In the genomic region with DNA sequence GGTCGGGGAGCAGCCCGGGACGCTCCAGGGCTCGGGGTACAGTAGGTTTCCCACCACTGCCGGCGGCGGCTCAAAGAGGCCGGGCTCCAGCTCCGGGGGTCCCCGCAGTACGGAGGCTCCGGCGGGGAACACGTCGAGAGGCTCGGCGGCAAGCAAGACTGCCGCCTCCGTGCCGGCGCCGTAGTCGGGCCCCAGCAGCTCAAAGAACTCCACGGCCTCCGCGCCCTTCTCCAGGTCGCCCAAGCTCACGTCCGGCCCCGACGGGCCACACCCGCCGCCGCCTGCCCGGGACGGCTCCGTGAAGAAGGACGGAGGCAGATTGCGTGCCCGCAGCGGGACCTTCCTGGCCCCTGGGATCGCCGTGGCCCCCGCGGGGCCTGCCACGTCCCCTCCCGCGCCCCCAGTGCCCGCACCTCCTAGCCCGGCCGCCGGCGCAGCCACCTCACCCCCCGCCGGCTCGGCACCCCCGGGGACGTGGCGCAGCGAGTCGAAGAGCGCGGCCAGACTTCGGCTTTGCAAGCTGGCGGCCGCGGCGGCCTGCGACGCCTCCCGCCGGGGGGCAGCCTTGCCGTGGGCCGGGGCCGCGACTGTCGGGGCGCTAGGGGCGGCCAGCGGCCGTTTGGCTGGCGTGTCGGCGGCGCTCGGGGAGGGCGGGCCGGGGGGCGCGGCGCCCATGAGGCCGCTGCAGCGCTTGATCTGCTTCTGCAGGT, we compare ENCODE assay signal across 8 cellular contexts. TPM values are rescaled to one million over a fixed set of nuclear protein-coding genes. Genes with fewer than 3 reads are reported as not detected.
DNase-seq lines count a peak whose midpoint lies in the region; ATAC-seq and TF ChIP-seq lines count a peak whose summit lies in the region.

No MANE protein-coding gene starts in this region.

- peak in 1 of 7 experiments; percentile 12 for TF ChIP-seq CTCF in body of pancreas (IDR thresholded peaks at IDR 0.05)
- TF ChIP-seq CTCF in kidney epithelial cell (IDR thresholded peaks at IDR 0.05; ENCODE audit: insufficient read depth, low read length, poor library complexity, severe bottlenecking) = no peak

- H3K27ac ChIP-seq in body of pancreas (peak overlapping the region in 2 of 4 donors; percentile 64 to 72), substantia nigra (ENCODE audit: low read depth, low read length, poor library complexity, severe bottlenecking) (peak overlapping the region; percentile 88)

- peak overlapping the region; percentile 14 to 51 for H3K4me3 ChIP-seq in body of pancreas
- H3K4me3 ChIP-seq in kidney epithelial cell (ENCODE audit: low read depth, low read length) = peak overlapping the region; percentile 49

- WGBS in body of pancreas, 2 donors = 1 to 3% methylated on average over 13 to 29 of the region's 93 CpGs

- no peaks in the 10 kb centered on the region for H3K27me3 ChIP-seq in body of pancreas
- H3K27me3 ChIP-seq in kidney epithelial cell (ENCODE audit: control insufficient read depth, insufficient read depth, low read length) = peaks cover 31% of the 10 kb centered on the region

- peak; percentile 54 for DNase-seq in COR-L47 (lab: John Stamatoyannopoulos, UW)
- peak; percentile 21 for DNase-seq in HPDE6-E6E7 (ENCODE audit: extremely low spot score)
- peak; percentile 20 to 52 (median 30) for DNase-seq in body of pancreas
- no peak for DNase-seq in kidney epithelial cell (ENCODE audit: low read depth)
- peak in 21 of 49 donors; percentile 28 to 83 (median 60) for DNase-seq in substantia nigra (lab: John Stamatoyannopoulos, UW)
- DNase-seq in A172 (ENCODE audit: low spot score) = no peak
- no peak for DNase-seq in SIG-M5 treated with dmso at 0.1 percent for 504 hours (lab: John Stamatoyannopoulos, UW; ENCODE audit: unreplicated experiment)

- ATAC-seq in body of pancreas (peak; percentile 63), HG03457 (IDR thresholded peaks at IDR 0.05; ENCODE audit: unreplicated experiment) (no peak)

- TF ChIP-seq POLR2A in body of pancreas (IDR thresholded peaks at IDR 0.05) = no peak

- H3K36me3 ChIP-seq in body of pancreas (replicated peaks in 1 of 2; ENCODE audit: insufficient read depth in 1 of 2, low read depth in 2 of 2) (no peaks in the 10 kb centered on the region), kidney epithelial cell (ENCODE audit: control insufficient read depth, insufficient read depth, low read length) (no peaks in the 10 kb centered on the region)

- intact Hi-C loops in body of pancreas (cut with DNase I) = no loop called here

- no peaks in the 10 kb centered on the region for H3K9me3 ChIP-seq in body of pancreas

- H3K4me1 ChIP-seq in body of pancreas = peaks cover 7% of the 10 kb centered on the region

RNA-seq across cellular contexts. Expression of a gene that starts 0.8 kb away (rescaled TPM):
- total RNA-seq in body of pancreas = 1 to 10 TPM; 1.0 to 5.9 TPM
- total RNA-seq in kidney epithelial cell = 0.38 and 0.48 TPM in 2 replicates
- not detected in 2 replicates for total RNA-seq in A172 (2014; rRNA removed; shearing (Covaris generic))

Comparison
In these comparisons a context has a peak if more than half of its experiments do, and no peak if none do; other contexts are left out.
1. DNase-seq: peak in COR-L47 (single experiment), HPDE6-E6E7 (single experiment) and body of pancreas (4 of 4); none in kidney epithelial cell (single experiment), A172 (single experiment) and SIG-M5 treated with dmso at 0.1 percent for 504 hours (single experiment).